ENCODE assay signal across 2 cellular contexts in the genomic region with DNA sequence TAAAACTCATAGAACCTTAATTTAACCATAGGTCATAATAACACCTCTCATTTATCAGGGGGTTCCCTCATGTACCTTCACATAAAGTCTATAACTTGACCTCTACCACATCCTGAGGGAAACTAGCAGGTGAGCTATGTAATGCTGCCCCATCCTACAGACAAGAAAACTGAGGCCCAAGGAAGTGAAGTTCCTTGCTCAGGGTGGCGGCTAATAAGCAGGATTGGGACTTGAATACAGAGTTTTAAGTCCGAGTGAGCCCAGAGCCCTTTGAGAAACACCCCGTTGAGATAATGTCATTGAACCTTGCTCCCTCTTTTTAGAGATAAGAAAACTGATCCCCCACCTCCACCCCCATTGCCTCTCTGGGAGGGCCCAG.
A peak's percentile ranks its signal among the peaks of the same experiment; 100 is the strongest.
TF ChIP-seq lines count a peak whose summit lies in the region.

No MANE protein-coding gene starts in this region.

TF ChIP-seq in HepG2, 621 proteins besides CTCF, POLR2A, EP300 and RAD21:
- TF ChIP-seq ZNF629 (CRISPR knock-in tag; conservative IDR thresholded peaks at IDR 0.05) (peak; percentile 84), FOXO4 (CRISPR knock-in tag; conservative IDR thresholded peaks at IDR 0.05) (no peak)

TF ChIP-seq in K562, 482 proteins besides CTCF, POLR2A, EP300 and RAD21:
- TF ChIP-seq BCOR (IDR thresholded peaks at IDR 0.05) = peak; percentile 50; the same call in 1 of the 2 replicates
- no peak for TF ChIP-seq SRF (CRISPR knock-in tag; IDR thresholded peaks at IDR 0.05)
- TF ChIP-seq POLR3A (IDR thresholded peaks at IDR 0.05; ENCODE audit: borderline replicate concordance, extremely low read depth, insufficient read depth, insufficient read length) = no peak
- TF ChIP-seq JUND (IDR thresholded peaks at IDR 0.05; ENCODE audit: borderline replicate concordance, low read depth, low read length) = no peak
- no peak for TF ChIP-seq JUND (tag; IDR thresholded peaks at IDR 0.05; ENCODE audit: borderline replicate concordance, low read depth, low read length)
- TF ChIP-seq, protein P1, sequence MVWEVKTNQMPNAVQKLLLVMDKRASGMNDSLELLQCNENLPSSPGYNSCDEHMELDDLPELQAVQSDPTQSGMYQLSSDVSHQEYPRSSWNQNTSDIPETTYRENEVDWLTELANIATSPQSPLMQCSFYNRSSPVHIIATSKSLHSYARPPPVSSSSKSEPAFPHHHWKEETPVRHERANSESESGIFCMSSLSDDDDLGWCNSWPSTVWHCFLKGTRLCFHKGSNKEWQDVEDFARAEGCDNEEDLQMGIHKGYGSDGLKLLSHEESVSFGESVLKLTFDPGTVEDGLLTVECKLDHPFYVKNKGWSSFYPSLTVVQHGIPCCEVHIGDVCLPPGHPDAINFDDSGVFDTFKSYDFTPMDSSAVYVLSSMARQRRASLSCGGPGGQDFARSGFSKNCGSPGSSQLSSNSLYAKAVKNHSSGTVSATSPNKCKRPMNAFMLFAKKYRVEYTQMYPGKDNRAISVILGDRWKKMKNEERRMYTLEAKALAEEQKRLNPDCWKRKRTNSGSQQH (CRISPR knock-in tag; IDR thresholded peaks at IDR 0.05) = no peak
- TF ChIP-seq KDM1A (IDR thresholded peaks at IDR 0.05) = peak; percentile 44 to 64; a peak in 3 of 4 replicates
- no peak for TF ChIP-seq ZBTB8A (IDR thresholded peaks at IDR 0.05; ENCODE audit: partially characterized antibody)
- no peak for TF ChIP-seq SNRNP70 (optimal IDR thresholded peaks at IDR 0.05; ENCODE audit: low read depth, low read length)
- TF ChIP-seq, protein P2, sequence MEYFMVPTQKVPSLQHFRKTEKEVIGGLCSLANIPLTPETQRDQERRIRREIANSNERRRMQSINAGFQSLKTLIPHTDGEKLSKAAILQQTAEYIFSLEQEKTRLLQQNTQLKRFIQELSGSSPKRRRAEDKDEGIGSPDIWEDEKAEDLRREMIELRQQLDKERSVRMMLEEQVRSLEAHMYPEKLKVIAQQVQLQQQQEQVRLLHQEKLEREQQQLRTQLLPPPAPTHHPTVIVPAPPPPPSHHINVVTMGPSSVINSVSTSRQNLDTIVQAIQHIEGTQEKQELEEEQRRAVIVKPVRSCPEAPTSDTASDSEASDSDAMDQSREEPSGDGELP (CRISPR knock-in tag; IDR thresholded peaks at IDR 0.05; ENCODE audit: borderline replicate concordance) = no peak
- peak; percentile 85 for TF ChIP-seq RBM25 (IDR thresholded peaks at IDR 0.05; ENCODE audit: low read depth, low read length, severe bottlenecking)
- TF ChIP-seq CHD2 (IDR thresholded peaks at IDR 0.05; ENCODE audit: low read depth, low read length) = no peak
- TF ChIP-seq THAP12 (CRISPR knock-in tag; IDR thresholded peaks at IDR 0.05) = no peak
- TF ChIP-seq, protein P3, sequence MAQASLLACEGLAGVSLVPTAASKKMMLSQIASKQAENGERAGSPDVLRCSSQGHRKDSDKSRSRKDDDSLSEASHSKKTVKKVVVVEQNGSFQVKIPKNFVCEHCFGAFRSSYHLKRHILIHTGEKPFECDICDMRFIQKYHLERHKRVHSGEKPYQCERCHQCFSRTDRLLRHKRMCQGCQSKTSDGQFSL (CRISPR knock-in tag; IDR thresholded peaks at IDR 0.05) = no peak
- TF ChIP-seq, protein P3 (tag; IDR thresholded peaks at IDR 0.05) = no peak
- TF ChIP-seq ZKSCAN1 (IDR thresholded peaks at IDR 0.05; ENCODE audit: low read depth, low read length) = no peak
